ENCODE assay signal across 11 cellular contexts in genomic region chr1:1842360-1843146, GRCh38. TPM values are rescaled to one million over a fixed set of nuclear protein-coding genes. Genes with fewer than 3 reads are reported as not detected.
A peak's percentile ranks its signal among the peaks of the same experiment; 100 is the strongest.
DNase-seq lines count a peak whose midpoint lies in the region; ATAC-seq and TF ChIP-seq lines count a peak whose summit lies in the region.
"Had no signal": no experiment of that assay in that cellular context is flagged by ENCODE, and none has a peak within 500 bp of the region (broad histone marks: within the 10 kb centered on the region; RNA-seq: fewer than 3 reads in every experiment).

No MANE protein-coding gene starts in this region.

- H3K4me2 ChIP-seq in BLaER1 treated with 17β-estradiol and CSF1 and Interleukin-3, amounts not matched to agents 10 nM and 100 nM = peak overlapping the region; percentile 76 to 97 (median 89)

- peak overlapping the region in 10 of 11 experiments; percentile 56 to 76 (median 68); a peak in 20 of 22 replicates for H3K27ac ChIP-seq in BLaER1 treated with 17β-estradiol and CSF1 and Interleukin-3, amounts not matched to agents 10 nM and 100 nM

- H3K4me1 ChIP-seq in BLaER1 treated with 17β-estradiol and CSF1 and Interleukin-3, amounts not matched to agents 10 nM and 100 nM = peaks cover 75 to 100% (median 95%) of the 10 kb centered on the region in 10 experiments

- ATAC-seq in GM19324 (IDR thresholded peaks at IDR 0.05; ENCODE audit: low FRiP score, unreplicated experiment) (peak; percentile 42), HG02623 (IDR thresholded peaks at IDR 0.05; ENCODE audit: unreplicated experiment) (no peak)

- peak; percentile 75 for DNase-seq in NCI-H510A (lab: John Stamatoyannopoulos, UW)
- DNase-seq in fibroblast of villous mesenchyme (ENCODE audit: low read depth) = peak; percentile 29
- no peak for DNase-seq in NCI-H146 treated with DMSO at 0.1 percent for 48 hours (lab: John Stamatoyannopoulos, UW; ENCODE audit: unreplicated experiment)
- DNase-seq in cerebellar nuclear complex (lab: John Stamatoyannopoulos, UW) = no peak
- DNase-seq in activated CD4-positive, alpha-beta T cell treated with anti-CD3 and anti-CD28 coated beads, Interleukin-2, amount 50 U/mL, for 48 hours = no peak
- DNase-seq: midbrain, NCI-H526 had no signal

- no peaks in the 10 kb centered on the region for H3K9me3 ChIP-seq in BLaER1 treated with 17β-estradiol and CSF1 and Interleukin-3, amounts not matched to agents 10 nM and 100 nM (replicated peaks in 1 of 11)
- H3K9me3 ChIP-seq: tibial nerve had no signal

- no peaks in the 10 kb centered on the region for H3K27me3 ChIP-seq in BLaER1 treated with 17β-estradiol and CSF1 and Interleukin-3, amounts not matched to agents 10 nM and 100 nM
- H3K27me3 ChIP-seq: tibial nerve had no signal

- peak overlapping the region in 9 of 10 experiments; percentile 0 to 47 (median 31); a peak in 9 of 20 replicates for H3K4me3 ChIP-seq in BLaER1 treated with 17β-estradiol and CSF1 and Interleukin-3, amounts not matched to agents 10 nM and 100 nM
- no peak overlapping the region for H3K4me3 ChIP-seq in fibroblast of villous mesenchyme (ENCODE audit: low read depth, low read length)
- H3K4me3 ChIP-seq: tibial nerve had no signal

- no peak for TF ChIP-seq CTCF in fibroblast of villous mesenchyme (IDR thresholded peaks at IDR 0.05; ENCODE audit: insufficient read depth, low read depth, low read length)

- peaks cover 98 to 100% (median 100%) of the 10 kb centered on the region in 11 experiments for H4K20me1 ChIP-seq in BLaER1 treated with 17β-estradiol and CSF1 and Interleukin-3, amounts not matched to agents 10 nM and 100 nM

- peaks cover 24 to 55% (median 42%) of the 10 kb centered on the region in 11 experiments; a peak in 21 of 22 replicates for H3K36me3 ChIP-seq in BLaER1 treated with 17β-estradiol and CSF1 and Interleukin-3, amounts not matched to agents 10 nM and 100 nM

- H3K9ac ChIP-seq in BLaER1 treated with 17β-estradiol and CSF1 and Interleukin-3, amounts not matched to agents 10 nM and 100 nM = peak overlapping the region; percentile 43 to 77 (median 68); a peak in 21 of 22 replicates

RNA-seq across cellular contexts. Expression of gene GNB1, which starts 48.3 kb away (rescaled TPM):
- 107 and 124 TPM in 2 replicates for total RNA-seq in fibroblast of villous mesenchyme

Comparison
In these comparisons a context has a peak if more than half of its experiments do, and no peak if none do; other contexts are left out.
1. DNase-seq: peak in NCI-H510A (single experiment) and fibroblast of villous mesenchyme (single experiment); none in NCI-H146 treated with DMSO at 0.1 percent for 48 hours (single experiment), cerebellar nuclear complex (0 of 2) and activated CD4-positive, alpha-beta T cell treated with anti-CD3 and anti-CD28 coated beads, Interleukin-2, amount 50 U/mL, for 48 hours (0 of 2).